In genomic region chr19:19534556-19535265, GRCh38 we compare ENCODE assay signal across 1 cellular context.
A peak's percentile ranks its signal among the peaks of the same experiment; 100 is the strongest.
TF ChIP-seq lines count a peak whose summit lies in the region.

No MANE protein-coding gene starts in this region.

TF ChIP-seq in H1, 55 proteins besides CTCF, POLR2A, EP300 and RAD21:
- TF ChIP-seq POLR2AphosphoS5 (IDR thresholded peaks at IDR 0.05; ENCODE audit: low read depth, low read length) (peak; percentile 19; the same call in 1 of the 2 replicates), USF2 (IDR thresholded peaks at IDR 0.05; ENCODE audit: low read length) (no peak)
